In the genomic region with DNA sequence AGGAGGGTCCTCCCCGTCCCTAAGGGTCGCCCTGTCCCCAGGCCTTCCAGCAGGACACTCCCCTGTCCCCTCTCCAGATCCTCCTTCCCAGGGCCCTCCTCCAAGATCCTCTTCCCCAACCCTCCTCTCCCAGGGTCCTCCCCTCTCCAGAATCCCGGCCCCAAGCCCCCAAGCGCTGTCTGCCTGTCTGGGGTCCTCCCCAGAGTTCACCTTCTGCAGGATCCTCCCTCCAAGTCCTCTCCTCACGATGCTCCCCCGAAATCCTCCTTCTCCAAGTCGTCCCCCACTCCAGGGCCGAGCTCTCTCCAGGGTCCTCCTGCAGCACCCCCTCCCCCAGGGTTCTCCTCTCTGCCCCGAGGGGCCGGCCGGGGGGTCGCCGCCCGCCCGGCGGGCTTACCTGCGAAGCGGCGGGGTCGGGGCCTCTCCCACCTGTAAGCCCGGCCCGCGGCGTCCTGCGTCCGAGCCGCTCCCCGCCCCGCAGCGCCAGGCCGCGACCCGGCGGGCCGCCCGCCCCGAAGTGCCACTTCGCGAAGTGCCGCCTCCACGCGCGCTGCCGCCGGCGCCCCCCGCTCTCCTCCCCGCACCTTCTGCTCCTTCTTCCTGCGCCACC, we compare ENCODE assay signal across 8 cellular contexts. TPM values are rescaled to one million over a fixed set of nuclear protein-coding genes. Genes with fewer than 3 reads are reported as not detected.
DNase-seq lines count a peak whose midpoint lies in the region; ATAC-seq and TF ChIP-seq lines count a peak whose summit lies in the region.

No MANE protein-coding gene starts in this region.

- ATAC-seq in HG02981 (IDR thresholded peaks at IDR 0.05; ENCODE audit: unreplicated experiment) (peak; percentile 8), thoracic aorta (ENCODE audit: insufficient number of reproducible peaks, low FRiP score, low read depth) (no peak), sciatic nerve (no peak)

- TF ChIP-seq CTCF in DOHH2 (IDR thresholded peaks at IDR 0.05; ENCODE audit: low read depth, low read length, poor library complexity, severe bottlenecking) (no peak), thoracic aorta (IDR thresholded peaks at IDR 0.05) (no peak)

- no peaks in the 10 kb centered on the region for H3K79me2 ChIP-seq in DOHH2 (ENCODE audit: control insufficient read depth, low read length)

- H3K27ac ChIP-seq in DOHH2 (ENCODE audit: low read depth, low read length) = no peak overlapping the region
- H3K27ac ChIP-seq in thoracic aorta = no peak overlapping the region

- no peaks in the 10 kb centered on the region for H3F3A ChIP-seq in DOHH2 (ENCODE audit: control insufficient read depth, insufficient read depth)

- H3K4me3 ChIP-seq in DOHH2 (ENCODE audit: low read length) (peak overlapping the region; percentile 55), thoracic aorta (peak overlapping the region; percentile 71)

- no peaks in the 10 kb centered on the region for H3K9me3 ChIP-seq in DOHH2 (ENCODE audit: control insufficient read depth, insufficient read depth, low read length)
- no peaks in the 10 kb centered on the region for H3K9me3 ChIP-seq in thoracic aorta

- DNase-seq in astrocyte of the hippocampus (ENCODE audit: low read depth, low spot score) (peak; percentile 44), left kidney (ENCODE audit: low read depth, low spot score) (peak; percentile 65), thoracic aorta (ENCODE audit: low spot score) (no peak), NCI-H774 (lab: John Stamatoyannopoulos, UW) (no peak), sciatic nerve (ENCODE audit: low spot score) (no peak), T-helper 9 cell (no peak)

- H3K9me2 ChIP-seq in DOHH2 (replicated peaks; ENCODE audit: control insufficient read depth, low read length) = no peaks in the 10 kb centered on the region

- intact Hi-C loops in sciatic nerve (cut with DNase I) = loop anchor here (5.0 kb wide), 1 partner anchor 63 kb away; no protein-coding TSS in a partner anchor

- peaks cover 22% of the 10 kb centered on the region for H3K27me3 ChIP-seq in DOHH2 (ENCODE audit: control insufficient read depth, low read length)
- no peaks in the 10 kb centered on the region for H3K27me3 ChIP-seq in thoracic aorta (replicated peaks; ENCODE audit: insufficient read depth)

- H3K4me1 ChIP-seq in DOHH2 (ENCODE audit: control insufficient read depth, low read length) (peaks cover 4% of the 10 kb centered on the region), thoracic aorta (ENCODE audit: control insufficient read depth in 1 of 2, low read depth in 2 of 2) (peaks cover 18 to 45% of the 10 kb centered on the region in 2 donors)

- peak overlapping the region; percentile 59 for H3K4me2 ChIP-seq in DOHH2 (ENCODE audit: low read length)

- H3K36me3 ChIP-seq in DOHH2 (ENCODE audit: control insufficient read depth, low read length) = no peaks in the 10 kb centered on the region
- H3K36me3 ChIP-seq in thoracic aorta = no peaks in the 10 kb centered on the region

- H4K20me1 ChIP-seq in DOHH2 (ENCODE audit: control insufficient read depth, insufficient read depth, low read depth, low read length) = no peaks in the 10 kb centered on the region; the same call in 1 of the 2 replicates

RNA-seq across cellular contexts. Expression of a gene that starts 0.7 kb away (rescaled TPM):
- total RNA-seq in thoracic aorta (10 to 100 TPM in 1 of 2 donors, 1 to 10 TPM in 1; 9.9 to 15.6 TPM), sciatic nerve (50.9 TPM)

RNA-seq across cellular contexts. Expression of a gene that starts 42.6 kb away (rescaled TPM):
- total RNA-seq in thoracic aorta = 10 to 100 TPM; 20.2 to 38.0 TPM
- total RNA-seq in sciatic nerve = 26.8 TPM

Comparison
In these comparisons a context has a peak if more than half of its experiments do, and no peak if none do; other contexts are left out.
1. DNase-seq: peak in astrocyte of the hippocampus (single experiment) and left kidney (single experiment); none in thoracic aorta (single experiment), NCI-H774 (single experiment), sciatic nerve (single experiment) and T-helper 9 cell (single experiment).